22 cellular contexts compared by ENCODE assay signal in genomic region chr4:177239475-177239874, GRCh38.
"Had no signal": no experiment of that assay in that cellular context is flagged by ENCODE, and none has a peak within 500 bp of the region (broad histone marks: within the 10 kb centered on the region; RNA-seq: fewer than 3 reads in every experiment).

No MANE protein-coding gene starts in this region.

- DNase-seq: activated CD4-positive, alpha-beta memory T cell treated with anti-CD3 and anti-CD28 coated beads for 36 hours; activated CD4-positive, alpha-beta T cell treated with anti-CD3 and anti-CD28 coated beads, Interleukin-2, amount 10 ng/mL, durations not matched to agents 7 days and 5 days; activated CD4-positive, CD25-positive, alpha-beta regulatory T cell; activated CD8-positive, alpha-beta memory T cell treated with anti-CD3 and anti-CD28 coated beads for 24 hours; activated effector memory CD4-positive, alpha-beta T cell treated with anti-CD3 and anti-CD28 coated beads, Interleukin-2, amount 50 U/mL, for 16 hours; activated naive CD4-positive, alpha-beta T cell treated with Interleukin-2 at 50 U/mL for 16 hours; activated naive CD8-positive, alpha-beta T cell treated with anti-CD3 and anti-CD28 coated beads, Interleukin-2, amount 50 U/mL, for 24 hours; activated T-cell treated with anti-CD3 and anti-CD28 coated beads, Interleukin-2, amount 50 U/mL, for 4 hours; amygdala; caudate nucleus; MM.1S; NCI-H1105; NCI-H1436; NCI-H1694 treated with DMSO at 0.1 percent for 48 hours; NCI-H2029 treated with DMSO at 0.1 percent for 48 hours; NCI-H446; SHP77 treated with DMSO at 0.1 percent for 48 hours; T-cell had no signal

- H3K27me3 ChIP-seq: breast epithelium had no signal

- H3K4me2 ChIP-seq: KMS-11 had no signal

- H3K9ac ChIP-seq: KMS-11 had no signal

- H3K36me3 ChIP-seq: breast epithelium had no signal

- H3K4me3 ChIP-seq: breast epithelium had no signal

- H3K27ac ChIP-seq: breast epithelium, KMS-11, VCaP had no signal

- ATAC-seq: activated naive CD4-positive, alpha-beta T cell treated with anti-CD3 and anti-CD28 coated beads, Interleukin-2, amount 50 U/mL, for 72 hours; activated naive CD8-positive, alpha-beta T cell treated with anti-CD3 and anti-CD28 coated beads, Interleukin-2, amount 50 U/mL, for 24 hours; activated T-cell treated with anti-CD3 and anti-CD28 coated beads, Interleukin-2, amount 50 U/mL, for 4 hours; T-cell had no signal

- H3K4me1 ChIP-seq: breast epithelium had no signal

- H3K9me3 ChIP-seq: breast epithelium had no signal
